Comparison of ENCODE assay signal across 20 cellular contexts in the genomic region with DNA sequence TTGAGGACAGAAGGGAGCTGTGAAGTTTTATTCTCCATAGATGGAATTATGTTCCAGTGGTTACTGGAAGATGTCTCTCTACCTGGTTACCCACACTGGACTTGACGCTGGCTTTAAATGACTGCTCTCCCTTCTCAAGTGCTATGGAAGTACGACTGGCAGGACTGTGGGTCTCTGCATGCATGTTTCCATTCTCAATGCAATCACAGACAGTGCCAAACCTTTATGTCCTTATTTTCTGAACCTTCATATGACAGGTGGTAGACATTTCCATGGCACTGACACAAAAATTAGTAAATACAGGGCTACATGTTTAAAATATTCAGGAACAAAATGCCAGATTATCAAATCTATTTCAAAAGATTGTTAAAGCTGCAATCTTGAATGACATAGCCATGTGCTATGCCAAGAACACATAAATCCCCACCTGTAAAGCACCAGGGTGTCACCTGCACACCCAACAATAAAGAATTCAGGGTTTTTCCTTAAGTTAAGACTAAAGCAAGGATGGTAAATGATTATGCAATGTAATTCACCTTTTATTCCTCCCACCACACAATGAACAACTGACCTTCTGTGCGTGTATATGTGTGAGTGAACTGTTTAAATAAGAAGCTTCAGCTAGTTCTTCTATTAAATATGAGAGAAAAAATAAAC.
DNase-seq lines count a peak whose midpoint lies in the region; ATAC-seq and TF ChIP-seq lines count a peak whose summit lies in the region.
"Had no signal": no experiment of that assay in that cellular context is flagged by ENCODE, and none has a peak within 500 bp of the region (broad histone marks: within the 10 kb centered on the region; RNA-seq: fewer than 3 reads in every experiment).

No MANE protein-coding gene starts in this region.

- no peaks in the 10 kb centered on the region for H3K9me3 Mint-ChIP-seq in activated CD8-positive, alpha-beta memory T cell treated with anti-CD3 and anti-CD28 coated beads, Interleukin-2, amount 10 ng/mL, durations not matched to agents 7 days and 5 days (ENCODE audit: low read depth)
- H3K9me3 Mint-ChIP-seq: memory B cell; nephron progenitor cell; stimulated activated naive CD8-positive, alpha-beta T cell treated with anti-CD3 and anti-CD28 coated beads, Interleukin-15, Interleukin-2, amounts not matched to agents 100 ng/mL and 50 ng/mL, for 24 hours had no signal

- H3K36me3 Mint-ChIP-seq in activated CD8-positive, alpha-beta memory T cell treated with anti-CD3 and anti-CD28 coated beads, Interleukin-2, amount 10 ng/mL, durations not matched to agents 7 days and 5 days, result peaks cover 1% of the 10 kb centered on the region
- H3K36me3 Mint-ChIP-seq: memory B cell had no signal

- WGBS in transverse colon (ENCODE audit: low coverage in 1 of 2), 2 donors, result 46% methylated on average over 3 of the region's 3 CpGs; no CpG with 5 or more reads in 1 of the 2 donors

- peak overlapping the region; percentile 74 for H3K27ac Mint-ChIP-seq in activated CD8-positive, alpha-beta memory T cell treated with anti-CD3 and anti-CD28 coated beads, Interleukin-2, amount 10 ng/mL, durations not matched to agents 7 days and 5 days
- H3K27ac Mint-ChIP-seq: memory B cell; nephron progenitor cell; stimulated activated naive CD8-positive, alpha-beta T cell treated with anti-CD3 and anti-CD28 coated beads, Interleukin-15, Interleukin-2, amounts not matched to agents 100 ng/mL and 50 ng/mL, for 24 hours had no signal

- in situ Hi-C loops in transverse colon (cut with MboI; ENCODE audit: low pct_ligation_motif_present in 1 of 4, low pct_unique_long_range_greater_than_20kb in 1 of 4, low sequenced_read_pairs in 3 of 4), result no loop called here

- H3K9ac ChIP-seq in muscle layer of colon (ENCODE audit: low read length), result no peak overlapping the region

- H3K27me3 ChIP-seq in muscle layer of colon (ENCODE audit: control insufficient read depth in 1 of 2, insufficient read depth in 2 of 2, low read length in 2 of 2) (no peaks in the 10 kb centered on the region), transverse colon (no peaks in the 10 kb centered on the region)
- H3K27me3 ChIP-seq: upper lobe of right lung had no signal

- H3K9me3 ChIP-seq in muscle layer of colon (ENCODE audit: low read length), result no peaks in the 10 kb centered on the region
- no peaks in the 10 kb centered on the region for H3K9me3 ChIP-seq in transverse colon
- H3K9me3 ChIP-seq: upper lobe of right lung had no signal

- no peak for TF ChIP-seq POLR2A in transverse colon (IDR thresholded peaks at IDR 0.05)

- H3K4me3 ChIP-seq in muscle layer of colon (ENCODE audit: low read depth in 1 of 2, low read length in 2 of 2) (peak overlapping the region in 1 of 2 donors; percentile 6), transverse colon (no peak overlapping the region)
- H3K4me3 ChIP-seq: upper lobe of right lung had no signal

- TF ChIP-seq CTCF in transverse colon (IDR thresholded peaks at IDR 0.05), result no peak

- CTCF ChIA-PET in activated CD8-positive, alpha-beta memory T cell treated with anti-CD3 and anti-CD28 coated beads, Interleukin-2, amount 10 ng/mL, durations not matched to agents 7 days and 5 days (lab: Charles Lee), result interaction anchor here (0.7 to 1.3 kb wide), 3 partner anchors 13 to 234 kb away, joined by 3 to 4 read pairs (median 3); no protein-coding TSS in a partner anchor

- ATAC-seq in activated CD8-positive, alpha-beta memory T cell treated with anti-CD3 and anti-CD28 coated beads, Interleukin-2, amount 10 ng/mL, durations not matched to agents 7 days and 5 days, result no peak
- no peak for ATAC-seq in GM18870 (IDR thresholded peaks at IDR 0.05; ENCODE audit: unreplicated experiment)
- ATAC-seq in GM19463 (IDR thresholded peaks at IDR 0.05; ENCODE audit: unreplicated experiment), result no peak
- ATAC-seq: upper lobe of right lung had no signal

- no peak for DNase-seq in activated CD8-positive, alpha-beta memory T cell treated with anti-CD3 and anti-CD28 coated beads, Interleukin-2, amount 10 ng/mL, durations not matched to agents 7 days and 5 days
- DNase-seq in activated CD8-positive, alpha-beta memory T cell treated with anti-CD3 and anti-CD28 coated beads, Interleukin-2, amount 50 U/mL, for 48 hours, result no peak
- DNase-seq in transverse colon, result no peak
- DNase-seq in OCI-M1 (lab: John Stamatoyannopoulos, UW), result no peak
- DNase-seq: activated gamma-delta T cell; central memory CD4-positive, alpha-beta T cell; NCI-H1048; NCI-H524; nephron progenitor cell; small intestine; stimulated activated CD4-positive, alpha-beta T cell treated with anti-CD3 and anti-CD28 coated beads, Interleukin-4, amount 100 ng/mL, for 1 hour; upper lobe of right lung had no signal

- intact Hi-C loops in transverse colon (cut with DNase I; ENCODE audit: low total_unique reads), result no loop called here

- H3K27ac ChIP-seq in cingulate gyrus (ENCODE audit: low read depth, low read length), result peak overlapping the region; percentile 44
- H3K27ac ChIP-seq in muscle layer of colon (ENCODE audit: low read depth, low read length), result peak overlapping the region; percentile 35
- H3K27ac ChIP-seq in transverse colon, result peak overlapping the region; percentile 18 to 62 (median 42)
- H3K27ac ChIP-seq: C4-2B, upper lobe of right lung had no signal

- H3K4me1 Mint-ChIP-seq in activated CD8-positive, alpha-beta memory T cell treated with anti-CD3 and anti-CD28 coated beads, Interleukin-2, amount 10 ng/mL, durations not matched to agents 7 days and 5 days, result peaks cover 56% of the 10 kb centered on the region

- H3K27me3 Mint-ChIP-seq in activated CD8-positive, alpha-beta memory T cell treated with anti-CD3 and anti-CD28 coated beads, Interleukin-2, amount 10 ng/mL, durations not matched to agents 7 days and 5 days, result peaks cover 6% of the 10 kb centered on the region
- H3K27me3 Mint-ChIP-seq: progenitor cell of endocrine pancreas had no signal

- H3K36me3 ChIP-seq in muscle layer of colon (ENCODE audit: insufficient read depth, low read length) (no peaks in the 10 kb centered on the region), transverse colon (no peaks in the 10 kb centered on the region)
- H3K36me3 ChIP-seq: upper lobe of right lung had no signal

- peak overlapping the region; percentile 59 for H3K4me3 Mint-ChIP-seq in activated CD8-positive, alpha-beta memory T cell treated with anti-CD3 and anti-CD28 coated beads, Interleukin-2, amount 10 ng/mL, durations not matched to agents 7 days and 5 days
- H3K4me3 Mint-ChIP-seq: memory B cell; nephron progenitor cell; stimulated activated naive CD8-positive, alpha-beta T cell treated with anti-CD3 and anti-CD28 coated beads, Interleukin-15, Interleukin-2, amounts not matched to agents 100 ng/mL and 50 ng/mL, for 24 hours had no signal

- TF ChIP-seq EP300 in transverse colon (IDR thresholded peaks at IDR 0.05; ENCODE audit: low read depth), result no peak

- H3K4me1 ChIP-seq in muscle layer of colon (ENCODE audit: insufficient read depth, low read length) (peaks cover 68% of the 10 kb centered on the region), transverse colon (peaks cover 10 to 69% (median 37%) of the 10 kb centered on the region in 4 donors)
- H3K4me1 ChIP-seq: upper lobe of right lung had no signal
